Comparison of ENCODE assay signal across 8 cellular contexts in genomic region chrX:18353931-18354368, GRCh38. TPM values are rescaled to one million over a fixed set of nuclear protein-coding genes. Genes with fewer than 3 reads are reported as not detected.
DNase-seq lines count a peak whose midpoint lies in the region; ATAC-seq and TF ChIP-seq lines count a peak whose summit lies in the region.

No MANE protein-coding gene starts in this region.

- H3K4me3 Mint-ChIP-seq in CD14-positive monocyte: peak overlapping the region; percentile 87 to 91

- peaks cover 18% of the 10 kb centered on the region for H3K4me1 Mint-ChIP-seq in CD14-positive monocyte

- H3K27ac ChIP-seq in KOPT-K1 (ENCODE audit: low read depth, low read length, poor library complexity, severe bottlenecking) (peak overlapping the region; percentile 70), prostate gland (peak overlapping the region in 1 of 2 donors; percentile 33)

- H3K36me3 ChIP-seq in KOPT-K1 (ENCODE audit: insufficient read depth, low read length) (no peaks in the 10 kb centered on the region), prostate gland (no peaks in the 10 kb centered on the region)

- intact Hi-C loops in CD14-positive monocyte (cut with micrococcal nuclease) (no loop called here), Right ventricle myocardium superior (cut with DNase I) (no loop called here), prostate gland (cut with DNase I) (no loop called here)

- TF ChIP-seq POLR2A in prostate gland (IDR thresholded peaks at IDR 0.05): no peak

- H3K27me3 Mint-ChIP-seq in CD14-positive monocyte (ENCODE audit: low read depth in 3 of 3): peaks cover 0 to 9% (median 6%) of the 10 kb centered on the region in 3 donors

- no peak overlapping the region for H3K27ac Mint-ChIP-seq in CD14-positive monocyte

- no peak for DNase-seq in CD14-positive monocyte (ENCODE audit: low spot score)
- peak; percentile 22 to 37 for DNase-seq in activated T-cell treated with anti-CD3 and anti-CD28 coated beads, Interleukin-2, amount 50 U/mL, for 48 hours
- DNase-seq in Right ventricle myocardium superior: no peak
- no peak for DNase-seq in prostate gland (ENCODE audit: low spot score)

- H3K9me3 Mint-ChIP-seq in CD14-positive monocyte: peaks cover 0 to 12% (median 3%) of the 10 kb centered on the region in 7 donors

- peak overlapping the region; percentile 37 to 44 for H3K4me3 ChIP-seq in prostate gland

- ATAC-seq in Right ventricle myocardium superior (ENCODE audit: poor library complexity) (peak; percentile 31), GM21723 (IDR thresholded peaks at IDR 0.05; ENCODE audit: unreplicated experiment) (no peak), HG03439 (IDR thresholded peaks at IDR 0.05; ENCODE audit: unreplicated experiment) (no peak), HG02763 (IDR thresholded peaks at IDR 0.05; ENCODE audit: unreplicated experiment) (no peak)

- H3K27me3 ChIP-seq in prostate gland (replicated peaks; ENCODE audit: insufficient read depth): no peaks in the 10 kb centered on the region

- TF ChIP-seq CTCF in CD14-positive monocyte (IDR thresholded peaks at IDR 0.05): no peak
- TF ChIP-seq CTCF in prostate gland (IDR thresholded peaks at IDR 0.05): no peak

- H3K36me3 Mint-ChIP-seq in CD14-positive monocyte: peaks cover 0 to 2% of the 10 kb centered on the region in 2 donors

- H3K4me1 ChIP-seq in prostate gland (replicated peaks): no peaks in the 10 kb centered on the region

- WGBS in prostate gland: 0% methylated on average over 10 of the region's 50 CpGs

- H3K9me3 ChIP-seq in KOPT-K1 (ENCODE audit: insufficient read depth, low read length, poor library complexity, severe bottlenecking): no peaks in the 10 kb centered on the region
- no peaks in the 10 kb centered on the region for H3K9me3 ChIP-seq in prostate gland

RNA-seq across cellular contexts. Expression of gene SCML2, which starts 0.5 kb away (rescaled TPM):
- polyA plus RNA-seq in CD14-positive monocyte: under 1 TPM; 0.27 TPM
- 1.2 TPM for total RNA-seq in Right ventricle myocardium superior
- 10 to 100 TPM in 1 of 2 donors, under 1 TPM in 1; 0.36 to 10.6 TPM for total RNA-seq in prostate gland

Comparison
In these comparisons a context has a peak if more than half of its experiments do, and no peak if none do; other contexts are left out.
1. DNase-seq: peak in activated T-cell treated with anti-CD3 and anti-CD28 coated beads, Interleukin-2, amount 50 U/mL, for 48 hours (2 of 2); none in CD14-positive monocyte (single experiment), Right ventricle myocardium superior (single experiment) and prostate gland (single experiment).